In genomic region chr15:82570721-82571519, GRCh38 we compare ENCODE assay signal across 10 cellular contexts. TPM values are rescaled to one million over a fixed set of nuclear protein-coding genes. Genes with fewer than 3 reads are reported as not detected.
DNase-seq lines count a peak whose midpoint lies in the region; ATAC-seq and TF ChIP-seq lines count a peak whose summit lies in the region.
"Had no signal": no experiment of that assay in that cellular context is flagged by ENCODE, and none has a peak within 500 bp of the region (broad histone marks: within the 10 kb centered on the region; RNA-seq: fewer than 3 reads in every experiment).

No MANE protein-coding gene starts in this region.

- no TSS peak for BruUV-seq in PC-3 (replicated peaks; lab: Mats Ljungman, UMichigan)

- peak overlapping the region; percentile 73 for H3K4me2 ChIP-seq in PC-3 (ENCODE audit: low read length)
- no peak overlapping the region for H3K4me2 ChIP-seq in parathyroid adenoma (ENCODE audit: low read length)

- no peaks in the 10 kb centered on the region for H3K9me3 Mint-ChIP-seq in effector memory CD8-positive, alpha-beta T cell
- H3K9me3 Mint-ChIP-seq: CD8-positive, alpha-beta T cell had no signal

- TF ChIP-seq CTCF in BE2C (IDR thresholded peaks at IDR 0.05; ENCODE audit: low read depth, low read length) (no peak), PC-3 (conservative IDR thresholded peaks at IDR 0.05; ENCODE audit: low read depth, low read length) (no peak), fibroblast of mammary gland (conservative IDR thresholded peaks at IDR 0.05; ENCODE audit: control insufficient read depth, insufficient read depth, low read depth, low read length) (no peak), parathyroid adenoma (IDR thresholded peaks at IDR 0.05) (no peak)

- H3F3A ChIP-seq in PC-3 (ENCODE audit: low read length, unreplicated experiment) = no peaks in the 10 kb centered on the region

- POLR2A ChIA-PET in PC-3 (lab: Charles Lee; ENCODE audit: unreplicated experiment) = no interaction called here

- no peak overlapping the region for H3K27ac Mint-ChIP-seq in effector memory CD8-positive, alpha-beta T cell
- H3K27ac Mint-ChIP-seq: CD8-positive, alpha-beta T cell had no signal

- H3K4me3 ChIP-seq in BE2C (ENCODE audit: low read depth, low read length) = peak overlapping the region; percentile 62
- peak overlapping the region; percentile 56 for H3K4me3 ChIP-seq in PC-3 (ENCODE audit: low read length)
- peak overlapping the region; percentile 50 for H3K4me3 ChIP-seq in fibroblast of mammary gland (ENCODE audit: control insufficient read depth, low read depth, low read length)
- no peak overlapping the region for H3K4me3 ChIP-seq in parathyroid adenoma (ENCODE audit: low read depth, low read length)

- peaks cover 10% of the 10 kb centered on the region for H3K4me1 ChIP-seq in BE2C
- H3K4me1 ChIP-seq in PC-3 (ENCODE audit: insufficient read depth, low read length) = peaks cover 18% of the 10 kb centered on the region
- H3K4me1 ChIP-seq in parathyroid adenoma = peaks cover 12% of the 10 kb centered on the region

- no peaks in the 10 kb centered on the region for H3K9me3 ChIP-seq in BE2C
- no peaks in the 10 kb centered on the region for H3K9me3 ChIP-seq in PC-3 (ENCODE audit: low read length)
- no peaks in the 10 kb centered on the region for H3K9me3 ChIP-seq in parathyroid adenoma (ENCODE audit: control insufficient read depth, low read length)

- H3K4me1 Mint-ChIP-seq in effector memory CD8-positive, alpha-beta T cell (ENCODE audit: low read depth in 2 of 2) = no peaks in the 10 kb centered on the region

- H3K27me3 ChIP-seq in BE2C = peaks cover 3% of the 10 kb centered on the region
- 0 out of 2 replicates have a peak, but pooled peaks cover 10% of the 10 kb centered on the region for H3K27me3 ChIP-seq in PC-3 (ENCODE audit: low read length)
- no peaks in the 10 kb centered on the region for H3K27me3 ChIP-seq in parathyroid adenoma (ENCODE audit: control insufficient read depth, insufficient read depth, low read length)

- peaks cover 57 to 59% of the 10 kb centered on the region in 2 donors for H3K27me3 Mint-ChIP-seq in effector memory CD8-positive, alpha-beta T cell

- H3K9me2 ChIP-seq in PC-3 (replicated peaks; ENCODE audit: low read length) = no peaks in the 10 kb centered on the region

- DNase-seq in BE2C = no peak
- DNase-seq in PC-3 = peak; percentile 72
- peak; percentile 76 for DNase-seq in fibroblast of mammary gland (ENCODE audit: low read depth)
- DNase-seq in effector memory CD8-positive, alpha-beta T cell = no peak
- no peak for DNase-seq in NCI-H1436 treated with DMSO at 0.1 percent for 48 hours (lab: John Stamatoyannopoulos, UW)
- DNase-seq: amniotic stem cell; CD8-positive, alpha-beta T cell had no signal

- H2AFZ ChIP-seq in PC-3 (ENCODE audit: low read length) (peak overlapping the region; percentile 77), parathyroid adenoma (no peak overlapping the region)

- peak; percentile 11; the same call in 1 of the 2 replicates for ATAC-seq in PC-3
- ATAC-seq in HG03432 (IDR thresholded peaks at IDR 0.05; ENCODE audit: unreplicated experiment) = no peak
- ATAC-seq in GM18520 (IDR thresholded peaks at IDR 0.05; ENCODE audit: unreplicated experiment) = no peak
- ATAC-seq in effector memory CD8-positive, alpha-beta T cell (replicated peaks) = no peak
- ATAC-seq: CD8-positive, alpha-beta T cell had no signal

- intact Hi-C loops in PC-3 (cut with micrococcal nuclease) = no loop called here

- H3K4me3 Mint-ChIP-seq in effector memory CD8-positive, alpha-beta T cell = no peak overlapping the region
- H3K4me3 Mint-ChIP-seq: CD8-positive, alpha-beta T cell had no signal

- CTCF ChIA-PET in PC-3 (lab: Charles Lee) = no interaction called here

- peaks cover 3% of the 10 kb centered on the region for H3K36me3 Mint-ChIP-seq in effector memory CD8-positive, alpha-beta T cell (ENCODE audit: insufficient read depth)

- H3K9ac ChIP-seq in PC-3 (ENCODE audit: low read length) (peak overlapping the region; percentile 6; the same call in 1 of the 2 replicates), parathyroid adenoma (no peak overlapping the region)

- H3K79me2 ChIP-seq in PC-3 (ENCODE audit: low read length) (no peaks in the 10 kb centered on the region), parathyroid adenoma (no peaks in the 10 kb centered on the region)

- no peaks in the 10 kb centered on the region for H4K20me1 ChIP-seq in PC-3 (ENCODE audit: low read length)

- H3K36me3 ChIP-seq in BE2C (no peaks in the 10 kb centered on the region), PC-3 (ENCODE audit: low read depth, low read length) (no peaks in the 10 kb centered on the region), parathyroid adenoma (ENCODE audit: control insufficient read depth, insufficient read depth, low read length) (no peaks in the 10 kb centered on the region)

- H3K27ac ChIP-seq in PC-3 (ENCODE audit: low read length) (peak overlapping the region; percentile 35), parathyroid adenoma (peak overlapping the region; percentile 40)

RNA-seq across cellular contexts. Expression of gene RPS17, which starts 30.7 kb away (rescaled TPM):
- polyA plus RNA-seq in BE2C (2012; ENCODE audit: insufficient read depth, insufficient read length, low read depth) = 1,615 TPM
- total RNA-seq in PC-3 (2014; rRNA removed) = 2,156 and 3,194 TPM in 2 replicates

Comparison
In these comparisons a context has a peak if more than half of its experiments do, and no peak if none do; other contexts are left out.
1. DNase-seq: peak in PC-3 (single experiment) and fibroblast of mammary gland (single experiment); none in BE2C (single experiment), effector memory CD8-positive, alpha-beta T cell (0 of 3) and NCI-H1436 treated with DMSO at 0.1 percent for 48 hours (single experiment).